23 cellular contexts compared by ENCODE assay signal in the genomic region with DNA sequence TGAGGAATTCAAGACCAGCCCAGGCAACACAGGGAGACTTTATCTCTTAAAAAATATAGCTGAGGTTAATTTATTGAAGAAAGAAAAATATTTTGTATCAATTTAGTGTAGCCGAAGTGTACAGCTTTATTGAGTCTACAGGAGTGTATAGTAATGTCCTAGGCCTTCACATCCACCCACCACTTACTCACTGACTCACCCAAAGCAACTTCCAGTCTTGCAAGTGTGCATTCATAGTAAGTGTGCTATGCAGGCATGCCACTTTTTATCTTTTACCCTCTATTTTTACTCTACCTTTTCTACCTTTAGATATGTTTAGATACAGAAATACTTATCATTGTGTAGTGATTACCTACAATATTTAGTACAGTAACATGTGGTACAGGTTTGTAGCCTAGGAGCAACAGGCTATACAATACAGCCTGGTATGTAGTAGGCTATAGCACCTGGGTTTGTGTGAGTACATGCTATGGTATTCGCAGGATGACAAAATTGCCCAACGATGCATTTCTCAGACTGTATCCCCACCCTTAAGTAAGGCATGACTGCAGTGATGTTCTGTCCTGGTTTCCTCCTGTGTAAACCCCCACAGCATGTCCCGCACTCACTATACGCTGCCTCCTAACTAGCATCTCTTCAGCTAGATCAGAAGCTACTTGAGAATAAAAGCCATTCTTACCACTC. TPM values are rescaled to one million over a fixed set of nuclear protein-coding genes. Genes with fewer than 3 reads are reported as not detected.
DNase-seq lines count a peak whose midpoint lies in the region; ATAC-seq and TF ChIP-seq lines count a peak whose summit lies in the region.
"Had no signal": no experiment of that assay in that cellular context is flagged by ENCODE, and none has a peak within 500 bp of the region (broad histone marks: within the 10 kb centered on the region; RNA-seq: fewer than 3 reads in every experiment).

No MANE protein-coding gene starts in this region.

- no peaks in the 10 kb centered on the region for H3K9me1 ChIP-seq in IMR-90 (ENCODE audit: insufficient read depth, low read length)

- H3K4me2 ChIP-seq in IMR-90 (ENCODE audit: low read depth, low read length): no peak overlapping the region
- no peak overlapping the region for H3K4me2 ChIP-seq in mesendoderm (ENCODE audit: low read length)
- H3K4me2 ChIP-seq in osteoblast (ENCODE audit: insufficient read depth, low read length): no peak overlapping the region
- H3K4me2 ChIP-seq in neural progenitor cell: no peak overlapping the region
- H3K4me2 ChIP-seq in H9 (ENCODE audit: insufficient read depth, insufficient read length, low read length): no peak overlapping the region
- H3K4me2 ChIP-seq: KMS-11 had no signal

- POLR2A ChIA-PET in IMR-90 (lab: Charles Lee; ENCODE audit: unreplicated experiment): no interaction called here

- H2BK15ac ChIP-seq in IMR-90 (ENCODE audit: low read depth, low read length) (no peak overlapping the region), mesendoderm (replicated peaks; ENCODE audit: low read depth) (no peak overlapping the region), H9 (ENCODE audit: low read depth, low read length) (no peak overlapping the region)

- H3K4me3 Mint-ChIP-seq in neural progenitor cell: no peak overlapping the region
- H3K4me3 Mint-ChIP-seq in H9: no peak overlapping the region
- H3K4me3 Mint-ChIP-seq in activated T-cell treated with anti-CD3 and anti-CD28 coated beads, Interleukin-2, amount 50 U/mL, for 4 hours: no peak overlapping the region

- H3K23me2 ChIP-seq in H9 (ENCODE audit: insufficient read length, low read depth, low read length, poor library complexity, severe bottlenecking): no peaks in the 10 kb centered on the region

- H4K20me1 ChIP-seq in IMR-90 (ENCODE audit: insufficient read depth, low read length) (no peaks in the 10 kb centered on the region), osteoblast (ENCODE audit: insufficient read depth, low read length) (no peaks in the 10 kb centered on the region), neural progenitor cell (ENCODE audit: low read depth) (no peaks in the 10 kb centered on the region), H9 (ENCODE audit: control insufficient read depth, insufficient read depth, insufficient read length) (no peaks in the 10 kb centered on the region)

- H3K27me3 ChIP-seq in IMR-90 (ENCODE audit: control insufficient read depth, insufficient read depth, low read length) (peaks cover 7% of the 10 kb centered on the region), mesendoderm (ENCODE audit: insufficient read depth, low read length, poor library complexity) (no peaks in the 10 kb centered on the region), osteoblast (ENCODE audit: insufficient read depth, low read length) (no peaks in the 10 kb centered on the region), neural progenitor cell (no peaks in the 10 kb centered on the region), H9 (ENCODE audit: insufficient read depth, low read length) (no peaks in the 10 kb centered on the region)
- H3K27me3 ChIP-seq: cardiac muscle cell, suprapubic skin had no signal

- WGBS in IMR-90 (ENCODE audit: extremely low coverage in 2 of 2, insufficient read length in 1 of 2), 2 experiments: no CpG with 5 or more reads among the region's 5 CpGs
- WGBS in mesendoderm (ENCODE audit: extremely low coverage, insufficient coverage, low lambda C conversion rate): no CpG with 5 or more reads among the region's 5 CpGs
- no CpG with 5 or more reads among the region's 5 CpGs for WGBS in H9 (ENCODE audit: extremely low coverage, insufficient read length, low lambda C conversion rate)

- no peaks in the 10 kb centered on the region for H3K27me3 Mint-ChIP-seq in neural progenitor cell (ENCODE audit: insufficient read depth, low read depth)
- H3K27me3 Mint-ChIP-seq in H9 (ENCODE audit: low read depth): peaks cover 12% of the 10 kb centered on the region; the same call in 1 of the 2 replicates
- peaks cover under 1% of the 10 kb centered on the region for H3K27me3 Mint-ChIP-seq in activated T-cell treated with anti-CD3 and anti-CD28 coated beads, Interleukin-2, amount 50 U/mL, for 4 hours (ENCODE audit: low read depth)

- no peak overlapping the region for H2AK9ac ChIP-seq in IMR-90 (replicated peaks; ENCODE audit: low read depth, low read length, poor library complexity)

- H2BK12ac ChIP-seq in H9 (ENCODE audit: insufficient read length, low read depth, low read length): no peak overlapping the region

- no peak overlapping the region for H2BK20ac ChIP-seq in IMR-90 (ENCODE audit: low read depth, low read length)
- no peak overlapping the region for H2BK20ac ChIP-seq in H9 (ENCODE audit: low read depth, low read length, poor library complexity, severe bottlenecking)

- TF ChIP-seq CTCF in IMR-90 (conservative IDR thresholded peaks at IDR 0.05; ENCODE audit: low read depth, low read length) (no peak), osteoblast (IDR thresholded peaks at IDR 0.05; ENCODE audit: extremely low read depth, low read depth, low read length) (no peak), neural progenitor cell (IDR thresholded peaks at IDR 0.05) (no peak), H9 (conservative IDR thresholded peaks at IDR 0.05) (no peak)

- no peaks in the 10 kb centered on the region for H3F3A ChIP-seq in neural progenitor cell (ENCODE audit: low read depth)

- H2BK120ac ChIP-seq in IMR-90 (ENCODE audit: low read depth, low read length) (no peak overlapping the region), mesendoderm (ENCODE audit: low read depth, low read length) (no peak overlapping the region), H9 (ENCODE audit: low read depth, low read length, poor library complexity, severe bottlenecking) (no peak overlapping the region)

- H4K8ac ChIP-seq in IMR-90 (ENCODE audit: low read depth in 2 of 2, low read length in 2 of 2) (no peak overlapping the region), mesendoderm (ENCODE audit: low read depth, low read length) (no peak overlapping the region), H9 (replicated peaks; ENCODE audit: insufficient read length, low read depth, low read length) (no peak overlapping the region)

- H3K14ac ChIP-seq in IMR-90 (replicated peaks; ENCODE audit: low read depth, low read length) (no peak overlapping the region), H9 (ENCODE audit: insufficient read depth, low read length) (no peak overlapping the region)

- no peak overlapping the region for H3K27ac Mint-ChIP-seq in neural progenitor cell
- no peak overlapping the region for H3K27ac Mint-ChIP-seq in H9
- H3K27ac Mint-ChIP-seq: activated naive CD4-positive, alpha-beta T cell treated with anti-CD3 and anti-CD28 coated beads, Interleukin-2, amount 50 U/mL, for 72 hours had no signal

- H3K79me1 ChIP-seq in IMR-90 (ENCODE audit: low read depth in 1 of 2, low read length in 2 of 2): no peaks in the 10 kb centered on the region
- no peaks in the 10 kb centered on the region for H3K79me1 ChIP-seq in mesendoderm (ENCODE audit: low read length)
- no peaks in the 10 kb centered on the region for H3K79me1 ChIP-seq in H9 (ENCODE audit: insufficient read depth, low read depth, low read length, poor library complexity, severe bottlenecking)

- H3K9me3 Mint-ChIP-seq in neural progenitor cell (no peaks in the 10 kb centered on the region), H9 (no peaks in the 10 kb centered on the region)
- no peaks in the 10 kb centered on the region for H3K9me3 Mint-ChIP-seq in activated T-cell treated with anti-CD3 and anti-CD28 coated beads, Interleukin-2, amount 50 U/mL, for 4 hours
- H3K9me3 Mint-ChIP-seq: activated naive CD4-positive, alpha-beta T cell treated with anti-CD3 and anti-CD28 coated beads, Interleukin-2, amount 50 U/mL, for 72 hours had no signal

- no peak overlapping the region for H4K5ac ChIP-seq in IMR-90 (ENCODE audit: low read depth, low read length)
- no peak overlapping the region for H4K5ac ChIP-seq in mesendoderm (ENCODE audit: low read length)
- no peak overlapping the region for H4K5ac ChIP-seq in H9 (ENCODE audit: insufficient read length, low read depth, low read length)

- no peak overlapping the region for H3K18ac ChIP-seq in IMR-90 (ENCODE audit: low read depth, low read length)
- no peak overlapping the region for H3K18ac ChIP-seq in mesendoderm (ENCODE audit: low read length)
- H3K18ac ChIP-seq in H9 (ENCODE audit: insufficient read length, low read depth, low read length): no peak overlapping the region

- dilution Hi-C loops in IMR-90 (cut with HindIII; ENCODE audit: low sequenced_read_pairs, unreplicated experiment): no loop called here

- DNase-seq in Daoy (ENCODE audit: low read depth) (peak; percentile 68), IMR-90 (peak; percentile 63), astrocyte of the hippocampus (ENCODE audit: low read depth, low spot score) (peak; percentile 14), mesendoderm (peak; percentile 37), osteoblast (ENCODE audit: insufficient read length, low spot score, missing footprints) (no peak), neural progenitor cell (ENCODE audit: low spot score) (no peak), H9 (no peak)
- DNase-seq in activated T-cell treated with anti-CD3 and anti-CD28 coated beads, Interleukin-2, amount 50 U/mL, for 4 hours: no peak
- DNase-seq: GF-D8; hippocampal formation; left cardiac atrium; NCI-H1105 treated with DMSO at 0.1 percent for 48 hours; NCI-H2171; NCI-H774; occipital lobe; stimulated activated CD4-positive, alpha-beta T cell treated with anti-CD3 and anti-CD28 coated beads, Interleukin-4, amount 100 ng/mL, for 24 hours had no signal

- H2BK5ac ChIP-seq in IMR-90 (ENCODE audit: low read depth, low read length, poor library complexity, severe bottlenecking) (no peak overlapping the region), mesendoderm (ENCODE audit: low read length) (no peak overlapping the region), H9 (ENCODE audit: insufficient read length, low read length) (no peak overlapping the region)

- no peak for TF ChIP-seq POLR2A in IMR-90 (IDR thresholded peaks at IDR 0.05; ENCODE audit: low read depth, low read length)

- BruUV-seq in IMR-90 (replicated peaks; lab: Mats Ljungman, UMichigan): no TSS peak

- H3K9ac ChIP-seq in IMR-90 (ENCODE audit: low read depth, low read length): no peak overlapping the region
- no peak overlapping the region for H3K9ac ChIP-seq in mesendoderm (ENCODE audit: low read length)
- H3K9ac ChIP-seq in neural progenitor cell: no peak overlapping the region
- H3K9ac ChIP-seq in H9 (ENCODE audit: extremely low read depth, insufficient read length, low read length): no peak overlapping the region
- H3K9ac ChIP-seq: KMS-11 had no signal

- no peak overlapping the region for H3K23ac ChIP-seq in IMR-90 (ENCODE audit: low read depth, low read length)
- H3K23ac ChIP-seq in mesendoderm (ENCODE audit: low read length): no peak overlapping the region
- no peak overlapping the region for H3K23ac ChIP-seq in H9 (ENCODE audit: insufficient read length, low read depth, low read length)

- H3K4me1 Mint-ChIP-seq in neural progenitor cell: peaks cover 5% of the 10 kb centered on the region
- no peaks in the 10 kb centered on the region for H3K4me1 Mint-ChIP-seq in H9
- no peaks in the 10 kb centered on the region for H3K4me1 Mint-ChIP-seq in activated T-cell treated with anti-CD3 and anti-CD28 coated beads, Interleukin-2, amount 50 U/mL, for 4 hours (ENCODE audit: low read depth)

- no peak overlapping the region for H3K56ac ChIP-seq in IMR-90 (ENCODE audit: extremely low read depth, insufficient read depth, low read length)
- peak overlapping the region; percentile 20 for H3K56ac ChIP-seq in mesendoderm (ENCODE audit: low read length)
- H3K56ac ChIP-seq in H9 (ENCODE audit: insufficient read length, low read depth, low read length): no peak overlapping the region

- H3K4me3 ChIP-seq in IMR-90 (ENCODE audit: insufficient read depth, low read depth, low read length) (no peak overlapping the region), mesendoderm (ENCODE audit: low read length) (no peak overlapping the region), osteoblast (ENCODE audit: insufficient read depth, low read length) (no peak overlapping the region), neural progenitor cell (no peak overlapping the region)
- H3K4me3 ChIP-seq: cardiac muscle cell, suprapubic skin had no signal

- H2AFZ ChIP-seq in IMR-90 (replicated peaks; ENCODE audit: low read length, poor library complexity) (no peak overlapping the region), osteoblast (ENCODE audit: low read length) (no peak overlapping the region), neural progenitor cell (replicated peaks) (no peak overlapping the region), H9 (ENCODE audit: low read length) (no peak overlapping the region)

- H4K91ac ChIP-seq in IMR-90 (ENCODE audit: insufficient read depth, low read depth, low read length) (no peak overlapping the region), H9 (ENCODE audit: insufficient read length, low read depth, low read length) (no peak overlapping the region)

- CTCF ChIA-PET in IMR-90 (lab: Yijun Ruan, JAX): interaction anchor here (1.5 kb wide), 1 partner anchor 18 kb away, joined by 4 read pairs; no protein-coding TSS in a partner anchor

- H2AK5ac ChIP-seq in IMR-90 (ENCODE audit: low read depth, low read length): no peak overlapping the region
- no peak overlapping the region for H2AK5ac ChIP-seq in mesendoderm (ENCODE audit: low read length)
- no peak overlapping the region for H2AK5ac ChIP-seq in H9 (ENCODE audit: insufficient read length, low read length)

- peak; percentile 37; the same call in 1 of the 2 replicates for ATAC-seq in IMR-90 (ENCODE audit: low read depth)
- ATAC-seq in activated T-cell treated with anti-CD3 and anti-CD28 coated beads, Interleukin-2, amount 50 U/mL, for 4 hours: no peak
- ATAC-seq: left cardiac atrium, SK-N-SH treated with all-trans-retinoic acid at 6 μM for 48 hours had no signal

- H3K4me1 ChIP-seq in IMR-90 (ENCODE audit: control insufficient read depth, insufficient read depth, low read length) (no peaks in the 10 kb centered on the region), mesendoderm (ENCODE audit: control insufficient read depth, low read depth, low read length) (no peaks in the 10 kb centered on the region), osteoblast (ENCODE audit: insufficient read depth, low read length) (peaks cover 5% of the 10 kb centered on the region), neural progenitor cell (peaks cover 5% of the 10 kb centered on the region), H9 (ENCODE audit: insufficient read depth, low read length) (no peaks in the 10 kb centered on the region)
- H3K4me1 ChIP-seq: suprapubic skin had no signal

- H3K36me3 ChIP-seq in IMR-90 (ENCODE audit: control insufficient read depth, insufficient read depth, low read length) (no peaks in the 10 kb centered on the region), mesendoderm (ENCODE audit: control insufficient read depth, insufficient read depth, low read length) (no peaks in the 10 kb centered on the region), osteoblast (ENCODE audit: insufficient read depth, low read length) (no peaks in the 10 kb centered on the region), neural progenitor cell (no peaks in the 10 kb centered on the region)
- H3K36me3 ChIP-seq: cardiac muscle cell, suprapubic skin had no signal

- H3K36me3 Mint-ChIP-seq in neural progenitor cell (no peaks in the 10 kb centered on the region), H9 (ENCODE audit: insufficient read depth in 1 of 3, low read depth in 3 of 3) (no peaks in the 10 kb centered on the region)
- no peaks in the 10 kb centered on the region for H3K36me3 Mint-ChIP-seq in activated T-cell treated with anti-CD3 and anti-CD28 coated beads, Interleukin-2, amount 50 U/mL, for 4 hours (ENCODE audit: insufficient read depth)
- H3K36me3 Mint-ChIP-seq: activated naive CD4-positive, alpha-beta T cell treated with anti-CD3 and anti-CD28 coated beads, Interleukin-2, amount 50 U/mL, for 72 hours had no signal

- H3K79me2 ChIP-seq in mesendoderm (ENCODE audit: control insufficient read depth, insufficient read depth, low read length): no peaks in the 10 kb centered on the region
- H3K79me2 ChIP-seq in osteoblast (ENCODE audit: insufficient read depth, low read length): no peaks in the 10 kb centered on the region
- H3K79me2 ChIP-seq in neural progenitor cell (ENCODE audit: low read depth): no peaks in the 10 kb centered on the region
- H3K79me2 ChIP-seq in H9 (ENCODE audit: insufficient read depth, low read length): no peaks in the 10 kb centered on the region

- H3T11ph ChIP-seq in H9 (ENCODE audit: low read length): no peak overlapping the region

- TF ChIP-seq RAD21 in IMR-90 (IDR thresholded peaks at IDR 0.05; ENCODE audit: low read length): no peak

- H3K4ac ChIP-seq in IMR-90 (ENCODE audit: low read depth, low read length) (no peak overlapping the region), mesendoderm (ENCODE audit: low read depth, low read length) (no peak overlapping the region), H9 (ENCODE audit: low read depth, low read length) (no peak overlapping the region)

- in situ Hi-C loops in IMR-90 (cut with MboI; ENCODE audit: low sequenced_read_pairs): no loop called here

- H3K9me3 ChIP-seq in IMR-90 (ENCODE audit: control insufficient read depth, insufficient read depth, low read length): no peaks in the 10 kb centered on the region
- no peaks in the 10 kb centered on the region for H3K9me3 ChIP-seq in osteoblast (ENCODE audit: low read depth, low read length)
- H3K9me3 ChIP-seq in neural progenitor cell (ENCODE audit: low read depth): no peaks in the 10 kb centered on the region
- no peaks in the 10 kb centered on the region for H3K9me3 ChIP-seq in H9 (ENCODE audit: control insufficient read depth, low read depth, low read length)
- H3K9me3 ChIP-seq: suprapubic skin had no signal

- intact Hi-C loops in IMR-90 (cut with micrococcal nuclease): no loop called here

- H3K27ac ChIP-seq in IMR-90 (ENCODE audit: insufficient read depth, low read length) (no peak overlapping the region), mesendoderm (ENCODE audit: low read depth, low read length) (no peak overlapping the region), osteoblast (ENCODE audit: low read depth, low read length) (no peak overlapping the region), neural progenitor cell (no peak overlapping the region), H9 (ENCODE audit: insufficient read length, low read depth, low read length) (no peak overlapping the region)
- H3K27ac ChIP-seq: cardiac muscle cell, HL-60, KMS-11, suprapubic skin had no signal

RNA-seq across cellular contexts. Expression of gene ATP12A, which starts 15.3 kb away (rescaled TPM):
- 0.06 TPM in 1 of 2 replicates, not detected in the other for total RNA-seq in Daoy (2014; rRNA removed; shearing (Covaris generic))
- total RNA-seq in IMR-90 (2012; rRNA removed) (not detected in 2 replicates), osteoblast (under 0.01 TPM in 1 of 2 replicates, not detected in the other), neural progenitor cell (ENCODE audit: low replicate concordance) (0.28 TPM in 1 of 2 replicates, not detected in the other), H9 (2021) (0.79 and 0.94 TPM in 2 replicates)
- polyA plus RNA-seq in IMR-90 (2012; rRNA removed): not detected in 2 replicates
- polyA plus RNA-seq in IMR-90 (2012; cell fraction: cytosol; rRNA removed): not detected in 2 replicates
- polyA plus RNA-seq in IMR-90 (2012; cell fraction: nucleus; rRNA removed; ENCODE audit: low replicate concordance): not detected in 2 replicates
- polyA plus RNA-seq in mesendoderm (2013, experiment 1 of 2): 6.7 TPM
- 5.8 TPM for polyA plus RNA-seq in mesendoderm (2013, experiment 2 of 2)
- under 1 TPM in 1 of 3 donors, not detected in 2; 0.05 TPM for total RNA-seq in activated T-cell treated with anti-CD3 and anti-CD28 coated beads, Interleukin-2, amount 50 U/mL, for 4 hours
- total RNA-seq: cardiac muscle cell, left cardiac atrium, skeletal muscle tissue had no signal
- polyA plus RNA-seq: cardiac muscle cell had no signal

Comparison
In these comparisons a context has a peak if more than half of its experiments do, and no peak if none do; other contexts are left out.
1. DNase-seq: peak in Daoy (single experiment), IMR-90 (single experiment), astrocyte of the hippocampus (single experiment) and mesendoderm (single experiment); none in osteoblast (single experiment), neural progenitor cell (single experiment), H9 (single experiment) and activated T-cell treated with anti-CD3 and anti-CD28 coated beads, Interleukin-2, amount 50 U/mL, for 4 hours (single experiment).